ENCODE assay signal across 8 cellular contexts in the genomic region with DNA sequence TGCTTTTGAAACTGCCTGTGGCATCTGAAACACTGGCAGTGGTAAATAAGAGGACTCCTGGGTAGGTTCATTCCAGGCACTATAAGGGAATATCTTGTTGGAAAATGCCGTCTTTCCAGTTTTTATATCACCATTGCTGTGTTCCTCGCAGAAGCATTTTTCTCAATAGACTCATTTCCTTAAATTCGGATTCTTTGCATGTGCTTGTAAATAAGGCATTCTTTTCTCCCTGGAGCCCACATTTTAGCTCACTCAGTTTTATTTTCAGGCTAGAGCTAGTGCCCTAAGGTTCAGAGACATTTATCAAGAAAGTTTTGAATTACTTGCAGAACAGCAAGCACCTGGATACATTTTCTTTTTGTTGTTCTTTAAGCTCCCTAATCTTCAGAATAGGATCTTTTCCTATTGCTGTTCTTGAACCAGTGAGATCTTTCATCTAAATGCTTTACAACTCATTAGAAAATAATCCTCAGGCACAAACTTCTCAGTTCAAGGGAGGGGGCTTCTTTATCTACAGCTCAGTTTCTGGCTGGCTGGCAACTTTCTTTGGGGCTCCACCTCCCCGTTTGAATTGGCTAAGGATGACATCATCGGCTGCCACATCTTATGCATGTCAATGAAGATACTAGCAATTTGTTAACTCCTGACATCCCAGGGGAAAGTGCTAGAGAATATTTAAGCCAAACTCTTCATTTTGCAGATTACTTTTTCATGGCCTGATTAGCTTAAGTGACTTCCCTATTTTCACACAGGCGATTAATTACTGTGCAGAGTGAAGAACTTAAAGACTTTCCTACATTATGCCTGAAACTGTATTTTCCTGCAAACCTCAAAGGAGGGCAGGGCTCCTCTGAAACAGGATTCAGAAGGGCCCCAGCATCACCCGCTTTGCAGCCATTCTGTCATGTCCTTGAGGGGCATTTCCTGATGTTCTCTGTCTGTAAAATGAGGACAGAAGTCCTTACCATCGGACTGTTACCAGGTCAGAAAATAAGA.
DNase-seq lines count a peak whose midpoint lies in the region; TF ChIP-seq lines count a peak whose summit lies in the region.

No MANE protein-coding gene starts in this region.

- CTCF ChIA-PET in HEK293T (lab: Yijun Ruan, JAX) = interaction anchor here (0.6 to 0.9 kb wide), 2 partner anchors 128 to 193 kb away, joined by 3 read pairs; no protein-coding TSS in a partner anchor

- POLR2A ChIA-PET in HEK293T (lab: Yijun Ruan, JAX) = interaction anchor here (1.1 to 1.7 kb wide), 2 partner anchors 250 to 278 kb away, joined by 4 to 5 read pairs; partner anchors contain the start of gene TRDMT1

- TF ChIP-seq CTCF in astrocyte of the cerebellum (IDR thresholded peaks at IDR 0.05; ENCODE audit: low read depth, low read length, missing control alignments) = no peak

- in situ Hi-C loops in astrocyte of the cerebellum (cut with HindIII; ENCODE audit: low sequenced_read_pairs) = no loop called here

- no peak overlapping the region for H3K4me3 ChIP-seq in astrocyte of the cerebellum (ENCODE audit: low read depth, low read length)

- DNase-seq in AG08396 (ENCODE audit: low spot score) (peak; percentile 42), HEK293T (ENCODE audit: extremely low spot score) (peak; percentile 39), astrocyte of the cerebellum (ENCODE audit: low read depth) (peak; percentile 49), kidney tubule cell (ENCODE audit: low spot score) (peak; percentile 58), NCI-H1105 treated with DMSO at 0.1 percent for 48 hours (lab: John Stamatoyannopoulos, UW) (no peak), mesenteric fat pad (ENCODE audit: low spot score) (no peak)
- DNase-seq in effector CD4-positive, alpha-beta T cell = no peak
- no peak for DNase-seq in central memory CD4-positive, alpha-beta T cell

TF ChIP-seq in HEK293T, 16 proteins besides CTCF, POLR2A, EP300 and RAD21:
- peak; percentile 36; the same call in 1 of the 2 replicates for TF ChIP-seq PKNOX1 (IDR thresholded peaks at IDR 0.05)
- no peak for TF ChIP-seq ARNT (IDR thresholded peaks at IDR 0.05)

Comparison
In these comparisons a context has a peak if more than half of its experiments do, and no peak if none do; other contexts are left out.
1. DNase-seq: peak in AG08396 (single experiment), HEK293T (single experiment), astrocyte of the cerebellum (single experiment) and kidney tubule cell (single experiment); none in NCI-H1105 treated with DMSO at 0.1 percent for 48 hours (single experiment), mesenteric fat pad (single experiment), effector CD4-positive, alpha-beta T cell (single experiment) and central memory CD4-positive, alpha-beta T cell (single experiment).